In the genomic region with DNA sequence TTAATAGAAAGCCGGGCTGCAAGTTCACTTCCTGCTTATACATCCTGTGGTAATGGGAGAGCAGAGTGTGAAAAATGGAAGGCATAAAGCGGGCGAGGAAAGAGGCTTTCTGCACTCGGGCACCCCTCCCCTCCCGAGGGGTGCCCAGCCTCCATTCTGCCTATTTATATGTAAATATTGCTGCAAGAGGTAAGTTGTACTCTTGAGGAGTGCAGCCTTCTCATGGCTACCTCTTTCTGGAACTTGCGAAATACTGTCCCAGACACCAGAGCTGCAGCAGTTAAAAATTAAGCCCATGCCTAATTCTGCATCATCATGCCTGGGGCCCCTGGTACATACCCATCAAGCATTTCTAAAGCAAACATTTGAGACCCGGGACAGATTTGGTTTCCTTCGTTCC, we compare ENCODE assay signal across 24 cellular contexts.
"Had no signal": no experiment of that assay in that cellular context is flagged by ENCODE, and none has a peak within 500 bp of the region (broad histone marks: within the 10 kb centered on the region; RNA-seq: fewer than 3 reads in every experiment).

No MANE protein-coding gene starts in this region.

- H3K27ac Mint-ChIP-seq: activated CD4-positive, alpha-beta memory T cell treated with anti-CD3 and anti-CD28 coated beads, Interleukin-2, amount 10 ng/mL, durations not matched to agents 7 days and 5 days; activated CD8-positive, alpha-beta memory T cell treated with anti-CD3 and anti-CD28 coated beads, Interleukin-2, amount 10 ng/mL, durations not matched to agents 7 days and 5 days; activated T-helper 17 cell treated with anti-CD3 and anti-CD28 coated beads, Interleukin-2, amount 50 U/mL, for 72 hours; endodermal cell; progenitor cell of endocrine pancreas had no signal

- H3K9me3 ChIP-seq: stomach had no signal

- H3K4me2 ChIP-seq: hepatocyte had no signal

- H3K27me3 ChIP-seq: foreskin keratinocyte, hepatocyte, stomach had no signal

- DNase-seq: activated CD4-positive, alpha-beta memory T cell treated with anti-CD3 and anti-CD28 coated beads, Interleukin-2, amount 10 ng/mL, durations not matched to agents 7 days and 5 days; activated CD4-positive, alpha-beta T cell treated with anti-CD3 and anti-CD28 coated beads for 48 hours; activated CD4-positive, CD25-positive, alpha-beta regulatory T cell; activated CD8-positive, alpha-beta memory T cell treated with anti-CD3 and anti-CD28 coated beads, Interleukin-2, amount 10 ng/mL, durations not matched to agents 7 days and 5 days; activated naive CD4-positive, alpha-beta T cell; activated naive CD8-positive, alpha-beta T cell treated with anti-CD3 and anti-CD28 coated beads for 36 hours; amygdala; caudate nucleus; endodermal cell; foreskin keratinocyte; left colon; right cardiac atrium; small intestine; stimulated activated CD4-positive, alpha-beta T cell treated with anti-CD3 and anti-CD28 coated beads, Interleukin-15, amount 100 ng/mL, for 24 hours; stimulated activated CD4-positive, alpha-beta T cell treated with anti-CD3 and anti-CD28 coated beads, Interleukin-2, amount 100 ng/mL, for 48 hours; stomach; T-helper 1 cell; T-helper 9 cell; trophoblast cell had no signal

- H3K4me3 Mint-ChIP-seq: activated CD4-positive, alpha-beta memory T cell treated with anti-CD3 and anti-CD28 coated beads, Interleukin-2, amount 10 ng/mL, durations not matched to agents 7 days and 5 days; activated CD8-positive, alpha-beta memory T cell treated with anti-CD3 and anti-CD28 coated beads, Interleukin-2, amount 10 ng/mL, durations not matched to agents 7 days and 5 days; activated naive CD8-positive, alpha-beta T cell treated with anti-CD3 and anti-CD28 coated beads for 36 hours; activated T-helper 17 cell treated with anti-CD3 and anti-CD28 coated beads, Interleukin-2, amount 50 U/mL, for 72 hours; endodermal cell had no signal

- H3K4me3 ChIP-seq: hepatocyte, stomach had no signal

- H3K4me1 ChIP-seq: foreskin keratinocyte, stomach had no signal

- H3K27ac ChIP-seq: epithelial cell of prostate, foreskin keratinocyte, hepatocyte, stomach had no signal

- H3K36me3 Mint-ChIP-seq: activated CD8-positive, alpha-beta memory T cell treated with anti-CD3 and anti-CD28 coated beads, Interleukin-2, amount 10 ng/mL, durations not matched to agents 7 days and 5 days; activated naive CD8-positive, alpha-beta T cell treated with anti-CD3 and anti-CD28 coated beads for 36 hours had no signal

- H3K9me3 Mint-ChIP-seq: activated CD4-positive, alpha-beta memory T cell treated with anti-CD3 and anti-CD28 coated beads, Interleukin-2, amount 10 ng/mL, durations not matched to agents 7 days and 5 days; activated naive CD8-positive, alpha-beta T cell treated with anti-CD3 and anti-CD28 coated beads for 36 hours; activated T-helper 17 cell treated with anti-CD3 and anti-CD28 coated beads, Interleukin-2, amount 50 U/mL, for 72 hours; endodermal cell had no signal

- ATAC-seq: activated CD8-positive, alpha-beta memory T cell treated with anti-CD3 and anti-CD28 coated beads, Interleukin-2, amount 10 ng/mL, durations not matched to agents 7 days and 5 days; activated T-helper 17 cell treated with anti-CD3 and anti-CD28 coated beads, Interleukin-2, amount 50 U/mL, for 72 hours; foreskin keratinocyte; left colon; right cardiac atrium had no signal

- H3K4me1 Mint-ChIP-seq: activated CD4-positive, alpha-beta memory T cell treated with anti-CD3 and anti-CD28 coated beads, Interleukin-2, amount 10 ng/mL, durations not matched to agents 7 days and 5 days; activated CD8-positive, alpha-beta memory T cell treated with anti-CD3 and anti-CD28 coated beads, Interleukin-2, amount 10 ng/mL, durations not matched to agents 7 days and 5 days; activated naive CD8-positive, alpha-beta T cell treated with anti-CD3 and anti-CD28 coated beads for 36 hours; activated T-helper 17 cell treated with anti-CD3 and anti-CD28 coated beads, Interleukin-2, amount 50 U/mL, for 72 hours had no signal

- H3K27me3 Mint-ChIP-seq: activated T-helper 17 cell treated with anti-CD3 and anti-CD28 coated beads, Interleukin-2, amount 50 U/mL, for 72 hours had no signal

- FAIRE-seq: islet of Langerhans, small intestine had no signal
